Comparison of ENCODE assay signal across 8 cellular contexts in the genomic region with DNA sequence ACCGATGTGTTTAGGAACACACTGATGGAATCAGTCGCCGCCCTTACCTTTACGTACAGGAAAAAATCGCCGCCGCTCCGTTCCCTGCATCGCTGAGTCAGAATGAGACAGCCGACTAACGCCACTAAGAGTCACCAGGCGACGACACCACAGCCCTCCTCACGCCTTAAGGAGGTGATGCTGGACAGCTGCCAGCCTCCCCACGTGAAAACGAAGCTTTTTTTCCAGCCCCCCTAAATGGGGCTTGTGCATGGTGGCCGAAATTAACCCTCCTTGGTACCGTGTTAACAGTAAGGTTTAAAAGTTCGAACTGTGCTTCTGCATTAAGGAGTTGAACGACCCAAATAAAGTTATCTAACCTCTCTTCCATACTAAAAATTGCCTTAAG. TPM values are rescaled to one million over a fixed set of nuclear protein-coding genes. Genes with fewer than 3 reads are reported as not detected.
DNase-seq lines count a peak whose midpoint lies in the region; ATAC-seq and TF ChIP-seq lines count a peak whose summit lies in the region.

No MANE protein-coding gene starts in this region.

- intact Hi-C loops in activated CD8-positive, alpha-beta T cell treated with anti-CD3 and anti-CD28 coated beads for 36 hours (cut with micrococcal nuclease), result loop anchor here (2.0 kb wide), 1 partner anchor 30 kb away; a partner anchor contains a TSS

- peak; percentile 48 for ATAC-seq in GM21825 (IDR thresholded peaks at IDR 0.05; ENCODE audit: unreplicated experiment)
- ATAC-seq in activated CD8-positive, alpha-beta T cell treated with anti-CD3 and anti-CD28 coated beads for 36 hours, result peak; percentile 57
- ATAC-seq in effector memory CD8-positive, alpha-beta T cell (replicated peaks), result peak; percentile 73

- peak overlapping the region; percentile 93 for H3K4me3 Mint-ChIP-seq in activated CD8-positive, alpha-beta T cell treated with anti-CD3 and anti-CD28 coated beads for 36 hours
- peak overlapping the region; percentile 91 to 96 for H3K4me3 Mint-ChIP-seq in effector memory CD8-positive, alpha-beta T cell

- H3K4me3 ChIP-seq in LNCaP clone FGC (ENCODE audit: low read depth, low read length), result peak overlapping the region; percentile 99

- H3K27me3 Mint-ChIP-seq in activated CD8-positive, alpha-beta T cell treated with anti-CD3 and anti-CD28 coated beads for 36 hours, result no peaks in the 10 kb centered on the region
- no peaks in the 10 kb centered on the region for H3K27me3 Mint-ChIP-seq in effector memory CD8-positive, alpha-beta T cell

- DNase-seq in ELR (ENCODE audit: low read depth), result peak; percentile 83
- DNase-seq in LNCaP clone FGC (ENCODE audit: low read depth), result no peak
- peak; percentile 80 for DNase-seq in activated CD8-positive, alpha-beta T cell treated with anti-CD3 and anti-CD28 coated beads for 36 hours
- peak; percentile 60 to 64 (median 64) for DNase-seq in effector memory CD8-positive, alpha-beta T cell
- DNase-seq in mucosa of gallbladder (ENCODE audit: low spot score), result peak; percentile 45
- DNase-seq in stimulated activated CD8-positive, alpha-beta memory T cell treated with anti-CD3 and anti-CD28 coated beads, Interleukin-7, amount 100 ng/mL, for 1 hour (ENCODE audit: low read depth in 2 of 2), result peak; percentile 45 to 48
- DNase-seq in NCI-H2196 (lab: John Stamatoyannopoulos, UW; ENCODE audit: unreplicated experiment), result no peak

- CTCF ChIA-PET in activated CD8-positive, alpha-beta T cell treated with anti-CD3 and anti-CD28 coated beads for 36 hours (lab: Charles Lee), result interaction anchor here (0.7 to 2.9 kb wide), 5 partner anchors 10 to 249 kb away, joined by 3 to 10 read pairs (median 6); no protein-coding TSS in a partner anchor

- POLR2A ChIA-PET in activated CD8-positive, alpha-beta T cell treated with anti-CD3 and anti-CD28 coated beads for 36 hours (lab: Charles Lee), result interaction anchor here (0.6 to 2.0 kb wide), 10 partner anchors 9 to 975 kb away, joined by 3 to 17 read pairs (median 4); a partner anchor contains a TSS

- no peak for TF ChIP-seq CTCF in LNCaP clone FGC (IDR thresholded peaks at IDR 0.05; ENCODE audit: control insufficient read depth, extremely low read depth, insufficient read depth)
- no peak for TF ChIP-seq CTCF in activated CD8-positive, alpha-beta T cell treated with anti-CD3 and anti-CD28 coated beads for 36 hours (IDR thresholded peaks at IDR 0.05)

- peaks cover 52% of the 10 kb centered on the region for H3K36me3 Mint-ChIP-seq in activated CD8-positive, alpha-beta T cell treated with anti-CD3 and anti-CD28 coated beads for 36 hours (ENCODE audit: low read depth)
- peaks cover 57% of the 10 kb centered on the region for H3K36me3 Mint-ChIP-seq in effector memory CD8-positive, alpha-beta T cell (ENCODE audit: insufficient read depth)

- H3K9me3 Mint-ChIP-seq in activated CD8-positive, alpha-beta T cell treated with anti-CD3 and anti-CD28 coated beads for 36 hours, result no peaks in the 10 kb centered on the region
- H3K9me3 Mint-ChIP-seq in effector memory CD8-positive, alpha-beta T cell, result no peaks in the 10 kb centered on the region

- peak overlapping the region; percentile 95 for H3K27ac Mint-ChIP-seq in activated CD8-positive, alpha-beta T cell treated with anti-CD3 and anti-CD28 coated beads for 36 hours
- H3K27ac Mint-ChIP-seq in effector memory CD8-positive, alpha-beta T cell, result peak overlapping the region; percentile 99

- H3K4me1 Mint-ChIP-seq in activated CD8-positive, alpha-beta T cell treated with anti-CD3 and anti-CD28 coated beads for 36 hours (ENCODE audit: low read depth), result peaks cover 40% of the 10 kb centered on the region
- peaks cover 31 to 35% of the 10 kb centered on the region in 2 donors for H3K4me1 Mint-ChIP-seq in effector memory CD8-positive, alpha-beta T cell (ENCODE audit: low read depth in 2 of 2)

RNA-seq across cellular contexts. Expression of a gene that starts 0.5 kb away (rescaled TPM):
- 10 to 100 TPM; 81.7 to 82.2 TPM for total RNA-seq in activated CD8-positive, alpha-beta T cell treated with anti-CD3 and anti-CD28 coated beads for 36 hours
- total RNA-seq in mucosa of gallbladder, result 32.7 TPM

RNA-seq across cellular contexts. Expression of a gene that starts 30.7 kb away (rescaled TPM):
- 10 to 100 TPM; 25.3 to 26.4 TPM for total RNA-seq in activated CD8-positive, alpha-beta T cell treated with anti-CD3 and anti-CD28 coated beads for 36 hours
- 41.7 TPM for total RNA-seq in mucosa of gallbladder

Comparison
In these comparisons a context has a peak if more than half of its experiments do, and no peak if none do; other contexts are left out.
1. DNase-seq: peak in ELR (single experiment), activated CD8-positive, alpha-beta T cell treated with anti-CD3 and anti-CD28 coated beads for 36 hours (single experiment), effector memory CD8-positive, alpha-beta T cell (3 of 3), mucosa of gallbladder (single experiment) and stimulated activated CD8-positive, alpha-beta memory T cell treated with anti-CD3 and anti-CD28 coated beads, Interleukin-7, amount 100 ng/mL, for 1 hour (2 of 2); none in LNCaP clone FGC (single experiment) and NCI-H2196 (single experiment).
2. Peak in every context shown above with its lines, with median percentiles within 50 percentile points of each other: ATAC-seq.